In genomic region chr3:66473637-66474036, GRCh38 we compare ENCODE assay signal across 10 cellular contexts. TPM values are rescaled to one million over a fixed set of nuclear protein-coding genes. Genes with fewer than 3 reads are reported as not detected.
DNase-seq lines count a peak whose midpoint lies in the region; ATAC-seq and TF ChIP-seq lines count a peak whose summit lies in the region.
"Had no signal": no experiment of that assay in that cellular context is flagged by ENCODE, and none has a peak within 500 bp of the region (broad histone marks: within the 10 kb centered on the region; RNA-seq: fewer than 3 reads in every experiment).

No MANE protein-coding gene starts in this region.

- no peaks in the 10 kb centered on the region for H3K36me3 ChIP-seq in esophagus muscularis mucosa
- H3K36me3 ChIP-seq in WERI-Rb-1, result no peaks in the 10 kb centered on the region

- CTCF ChIA-PET in WTC11 (lab: Charles Lee), result no interaction called here

- 39% methylated on average over 11 of the region's 11 CpGs for WGBS in esophagus muscularis mucosa

- no peak for TF ChIP-seq POLR2A in esophagus muscularis mucosa (IDR thresholded peaks at IDR 0.05; ENCODE audit: low read depth)

- no peaks in the 10 kb centered on the region for H3K9me3 Mint-ChIP-seq in WTC11
- peaks cover 4% of the 10 kb centered on the region for H3K9me3 Mint-ChIP-seq in stimulated activated naive CD8-positive, alpha-beta T cell treated with anti-CD3 and anti-CD28 coated beads, Interleukin-15, Interleukin-2, amounts not matched to agents 100 ng/mL and 50 ng/mL, for 24 hours

- peak; percentile 37 for DNase-seq in activated naive CD4-positive, alpha-beta T cell treated with Interleukin-2 at 50 U/mL for 16 hours
- no peak for DNase-seq in activated naive CD4-positive, alpha-beta T cell (lab: John Stamatoyannopoulos, UW)
- DNase-seq in WTC11 (ENCODE audit: low spot score) (no peak), esophagus muscularis mucosa (ENCODE audit: extremely low spot score) (no peak), kidney glomerular epithelial cell (lab: John Stamatoyannopoulos, UW) (no peak), WERI-Rb-1 (no peak)

- H3K9me3 ChIP-seq in esophagus muscularis mucosa, result no peaks in the 10 kb centered on the region
- H3K9me3 ChIP-seq in WERI-Rb-1 (ENCODE audit: severe bottlenecking), result no peaks in the 10 kb centered on the region

- H3K4me3 ChIP-seq in esophagus muscularis mucosa, result peak overlapping the region in 1 of 4 donors; percentile 12
- no peak overlapping the region for H3K4me3 ChIP-seq in WERI-Rb-1 (ENCODE audit: low read depth, low read length)

- H3K27ac Mint-ChIP-seq in WTC11, result peak overlapping the region; percentile 73
- H3K27ac Mint-ChIP-seq in stimulated activated naive CD8-positive, alpha-beta T cell treated with anti-CD3 and anti-CD28 coated beads, Interleukin-15, Interleukin-2, amounts not matched to agents 100 ng/mL and 50 ng/mL, for 24 hours, result peak overlapping the region; percentile 95
- H3K27ac Mint-ChIP-seq: progenitor cell of endocrine pancreas had no signal

- H3K4me1 Mint-ChIP-seq in WTC11, result peaks cover 11% of the 10 kb centered on the region; the same call in 1 of the 2 replicates
- H3K4me1 Mint-ChIP-seq in stimulated activated naive CD8-positive, alpha-beta T cell treated with anti-CD3 and anti-CD28 coated beads, Interleukin-15, Interleukin-2, amounts not matched to agents 100 ng/mL and 50 ng/mL, for 24 hours (ENCODE audit: low read depth), result peaks cover 37% of the 10 kb centered on the region

- ATAC-seq in WTC11 (no peak), HG03442 (IDR thresholded peaks at IDR 0.05; ENCODE audit: unreplicated experiment) (no peak)

- H3K27me3 ChIP-seq in esophagus muscularis mucosa (no peaks in the 10 kb centered on the region), WERI-Rb-1 (ENCODE audit: insufficient read depth, low read depth, severe bottlenecking) (no peaks in the 10 kb centered on the region)

- H3K4me1 ChIP-seq in esophagus muscularis mucosa, result peaks cover 55 to 96% (median 94%) of the 10 kb centered on the region in 4 donors

- POLR2A ChIA-PET in WTC11 (lab: Charles Lee), result interaction anchor here (0.9 kb wide), 1 partner anchor 56 kb away, joined by 3 read pairs; no protein-coding TSS in a partner anchor

- no peak overlapping the region for H3K4me3 Mint-ChIP-seq in WTC11
- H3K4me3 Mint-ChIP-seq in stimulated activated naive CD8-positive, alpha-beta T cell treated with anti-CD3 and anti-CD28 coated beads, Interleukin-15, Interleukin-2, amounts not matched to agents 100 ng/mL and 50 ng/mL, for 24 hours, result peak overlapping the region; percentile 74

- TF ChIP-seq CTCF in WTC11 (IDR thresholded peaks at IDR 0.05) (no peak), esophagus muscularis mucosa (IDR thresholded peaks at IDR 0.05) (no peak), WERI-Rb-1 (IDR thresholded peaks at IDR 0.05; ENCODE audit: low read depth, low read length) (no peak)

- peak overlapping the region; percentile 52 to 66 (median 57) for H3K27ac ChIP-seq in esophagus muscularis mucosa (replicated peaks in 1 of 4)
- H3K27ac ChIP-seq in WERI-Rb-1, result no peak overlapping the region

- no peaks in the 10 kb centered on the region for H3K27me3 Mint-ChIP-seq in WTC11 (ENCODE audit: low read depth)
- no peaks in the 10 kb centered on the region for H3K27me3 Mint-ChIP-seq in stimulated activated naive CD8-positive, alpha-beta T cell treated with anti-CD3 and anti-CD28 coated beads, Interleukin-15, Interleukin-2, amounts not matched to agents 100 ng/mL and 50 ng/mL, for 24 hours
- H3K27me3 Mint-ChIP-seq: progenitor cell of endocrine pancreas had no signal

- H3K36me3 Mint-ChIP-seq in WTC11, result no peaks in the 10 kb centered on the region
- H3K36me3 Mint-ChIP-seq in stimulated activated naive CD8-positive, alpha-beta T cell treated with anti-CD3 and anti-CD28 coated beads, Interleukin-15, Interleukin-2, amounts not matched to agents 100 ng/mL and 50 ng/mL, for 24 hours (ENCODE audit: low read depth), result peaks cover 10% of the 10 kb centered on the region
- H3K36me3 Mint-ChIP-seq: CD14-positive monocyte had no signal

- TF ChIP-seq EP300 in esophagus muscularis mucosa (IDR thresholded peaks at IDR 0.05), result no peak

- intact Hi-C loops in esophagus muscularis mucosa (cut with DNase I), result no loop called here

TF ChIP-seq in WTC11, 78 proteins besides CTCF, POLR2A, EP300 and RAD21 (continues in another document):
- TF ChIP-seq, protein P1, sequence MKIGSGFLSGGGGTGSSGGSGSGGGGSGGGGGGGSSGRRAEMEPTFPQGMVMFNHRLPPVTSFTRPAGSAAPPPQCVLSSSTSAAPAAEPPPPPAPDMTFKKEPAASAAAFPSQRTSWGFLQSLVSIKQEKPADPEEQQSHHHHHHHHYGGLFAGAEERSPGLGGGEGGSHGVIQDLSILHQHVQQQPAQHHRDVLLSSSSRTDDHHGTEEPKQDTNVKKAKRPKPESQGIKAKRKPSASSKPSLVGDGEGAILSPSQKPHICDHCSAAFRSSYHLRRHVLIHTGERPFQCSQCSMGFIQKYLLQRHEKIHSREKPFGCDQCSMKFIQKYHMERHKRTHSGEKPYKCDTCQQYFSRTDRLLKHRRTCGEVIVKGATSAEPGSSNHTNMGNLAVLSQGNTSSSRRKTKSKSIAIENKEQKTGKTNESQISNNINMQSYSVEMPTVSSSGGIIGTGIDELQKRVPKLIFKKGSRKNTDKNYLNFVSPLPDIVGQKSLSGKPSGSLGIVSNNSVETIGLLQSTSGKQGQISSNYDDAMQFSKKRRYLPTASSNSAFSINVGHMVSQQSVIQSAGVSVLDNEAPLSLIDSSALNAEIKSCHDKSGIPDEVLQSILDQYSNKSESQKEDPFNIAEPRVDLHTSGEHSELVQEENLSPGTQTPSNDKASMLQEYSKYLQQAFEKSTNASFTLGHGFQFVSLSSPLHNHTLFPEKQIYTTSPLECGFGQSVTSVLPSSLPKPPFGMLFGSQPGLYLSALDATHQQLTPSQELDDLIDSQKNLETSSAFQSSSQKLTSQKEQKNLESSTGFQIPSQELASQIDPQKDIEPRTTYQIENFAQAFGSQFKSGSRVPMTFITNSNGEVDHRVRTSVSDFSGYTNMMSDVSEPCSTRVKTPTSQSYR (CRISPR knock-in tag; IDR thresholded peaks at IDR 0.05), result no peak
- TF ChIP-seq SMAD4 (CRISPR knock-in tag; IDR thresholded peaks at IDR 0.05) (no peak), ZNF232 (CRISPR knock-in tag; IDR thresholded peaks at IDR 0.05) (no peak), IRF2 (CRISPR knock-in tag; IDR thresholded peaks at IDR 0.05; ENCODE audit: borderline replicate concordance, low read depth) (no peak), PREB (CRISPR knock-in tag; IDR thresholded peaks at IDR 0.05; ENCODE audit: borderline replicate concordance) (no peak), ELF4 (CRISPR knock-in tag; IDR thresholded peaks at IDR 0.05; ENCODE audit: low read depth) (no peak), MYBL2 (CRISPR knock-in tag; IDR thresholded peaks at IDR 0.05) (no peak), CREM (CRISPR knock-in tag; IDR thresholded peaks at IDR 0.05) (no peak), FOXP1 (CRISPR knock-in tag; IDR thresholded peaks at IDR 0.05; ENCODE audit: borderline replicate concordance) (no peak), E2F1 (CRISPR knock-in tag; IDR thresholded peaks at IDR 0.05) (no peak)
- TF ChIP-seq, protein P2, sequence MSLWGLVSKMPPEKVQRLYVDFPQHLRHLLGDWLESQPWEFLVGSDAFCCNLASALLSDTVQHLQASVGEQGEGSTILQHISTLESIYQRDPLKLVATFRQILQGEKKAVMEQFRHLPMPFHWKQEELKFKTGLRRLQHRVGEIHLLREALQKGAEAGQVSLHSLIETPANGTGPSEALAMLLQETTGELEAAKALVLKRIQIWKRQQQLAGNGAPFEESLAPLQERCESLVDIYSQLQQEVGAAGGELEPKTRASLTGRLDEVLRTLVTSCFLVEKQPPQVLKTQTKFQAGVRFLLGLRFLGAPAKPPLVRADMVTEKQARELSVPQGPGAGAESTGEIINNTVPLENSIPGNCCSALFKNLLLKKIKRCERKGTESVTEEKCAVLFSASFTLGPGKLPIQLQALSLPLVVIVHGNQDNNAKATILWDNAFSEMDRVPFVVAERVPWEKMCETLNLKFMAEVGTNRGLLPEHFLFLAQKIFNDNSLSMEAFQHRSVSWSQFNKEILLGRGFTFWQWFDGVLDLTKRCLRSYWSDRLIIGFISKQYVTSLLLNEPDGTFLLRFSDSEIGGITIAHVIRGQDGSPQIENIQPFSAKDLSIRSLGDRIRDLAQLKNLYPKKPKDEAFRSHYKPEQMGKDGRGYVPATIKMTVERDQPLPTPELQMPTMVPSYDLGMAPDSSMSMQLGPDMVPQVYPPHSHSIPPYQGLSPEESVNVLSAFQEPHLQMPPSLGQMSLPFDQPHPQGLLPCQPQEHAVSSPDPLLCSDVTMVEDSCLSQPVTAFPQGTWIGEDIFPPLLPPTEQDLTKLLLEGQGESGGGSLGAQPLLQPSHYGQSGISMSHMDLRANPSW (CRISPR knock-in tag; conservative IDR thresholded peaks at IDR 0.05; ENCODE audit: low read depth), result no peak
- TF ChIP-seq, protein P3, sequence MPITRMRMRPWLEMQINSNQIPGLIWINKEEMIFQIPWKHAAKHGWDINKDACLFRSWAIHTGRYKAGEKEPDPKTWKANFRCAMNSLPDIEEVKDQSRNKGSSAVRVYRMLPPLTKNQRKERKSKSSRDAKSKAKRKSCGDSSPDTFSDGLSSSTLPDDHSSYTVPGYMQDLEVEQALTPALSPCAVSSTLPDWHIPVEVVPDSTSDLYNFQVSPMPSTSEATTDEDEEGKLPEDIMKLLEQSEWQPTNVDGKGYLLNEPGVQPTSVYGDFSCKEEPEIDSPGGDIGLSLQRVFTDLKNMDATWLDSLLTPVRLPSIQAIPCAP (CRISPR knock-in tag; IDR thresholded peaks at IDR 0.05), result no peak

RNA-seq across cellular contexts. Expression of gene LRIG1, which starts 27.2 kb away (rescaled TPM):
- total RNA-seq in WTC11 (2021) (105 to 109 TPM (median 108 TPM) in 3 replicates), esophagus muscularis mucosa (100 to 1,000 TPM in 3 of 4 donors, 10 to 100 TPM in 1; 95.3 to 136 (median 131) TPM)
